In genomic region chr22:43869001-43869400, GRCh38 we compare ENCODE assay signal across 17 cellular contexts. TPM values are rescaled to one million over a fixed set of nuclear protein-coding genes. Genes with fewer than 3 reads are reported as not detected.
"Had no signal": no experiment of that assay in that cellular context is flagged by ENCODE, and none has a peak within 500 bp of the region (broad histone marks: within the 10 kb centered on the region; RNA-seq: fewer than 3 reads in every experiment).

No MANE protein-coding gene starts in this region.

RNA-seq across cellular contexts. Expression of gene SULT4A1, which starts 6.7 kb away (rescaled TPM):
- total RNA-seq: activated CD4-positive, alpha-beta memory T cell treated with anti-CD3 and anti-CD28 coated beads, Interleukin-2, amount 10 ng/mL, durations not matched to agents 7 days and 5 days; activated CD4-positive, alpha-beta T cell treated with anti-CD3 and anti-CD28 coated beads, Interleukin-2, amount 10 ng/mL, durations not matched to agents 7 days and 5 days; activated naive CD8-positive, alpha-beta T cell treated with anti-CD3 and anti-CD28 coated beads, Interleukin-2, amount 10 ng/mL, durations not matched to agents 7 days and 5 days; activated T-cell treated with anti-CD3 and anti-CD28 coated beads, Interleukin-2, amount 50 U/mL, for 72 hours; ascending aorta; dermis blood vessel endothelial cell; endothelial cell of umbilical vein; esophagus squamous epithelium; fibroblast of villous mesenchyme; T-helper 1 cell treated with Interleukin-12 subunit alpha and Interleukin-12 subunit beta and Interleukin-4 antibody, amounts not matched to agents 30 ng/mL and 1 ng/mL, for 36 hours had no signal

RNA-seq across cellular contexts. Expression of gene PNPLA5, which starts 22.8 kb away (rescaled TPM):
- total RNA-seq: activated CD4-positive, alpha-beta memory T cell treated with anti-CD3 and anti-CD28 coated beads, Interleukin-2, amount 10 ng/mL, durations not matched to agents 7 days and 5 days; activated CD4-positive, alpha-beta T cell treated with anti-CD3 and anti-CD28 coated beads, Interleukin-2, amount 10 ng/mL, durations not matched to agents 7 days and 5 days; activated naive CD4-positive, alpha-beta T cell treated with anti-CD3 and anti-CD28 coated beads, Interleukin-2, amount 50 U/mL, for 72 hours; activated naive CD8-positive, alpha-beta T cell treated with anti-CD3 and anti-CD28 coated beads, Interleukin-2, amount 10 ng/mL, durations not matched to agents 7 days and 5 days; activated T-cell treated with anti-CD3 and anti-CD28 coated beads, Interleukin-2, amount 50 U/mL, for 72 hours; ascending aorta; breast epithelium; cardiac muscle cell; cerebellum; dermis blood vessel endothelial cell; endothelial cell of umbilical vein; esophagus squamous epithelium; fibroblast of villous mesenchyme; gastroesophageal sphincter; glomerular endothelial cell; heart right ventricle; T-helper 1 cell treated with Interleukin-12 subunit alpha and Interleukin-12 subunit beta and Interleukin-4 antibody, amounts not matched to agents 30 ng/mL and 1 ng/mL, for 36 hours had no signal

RNA-seq across cellular contexts. Expression of gene PNPLA3, which starts 54.6 kb away (rescaled TPM):
- total RNA-seq: activated CD4-positive, alpha-beta T cell treated with anti-CD3 and anti-CD28 coated beads, Interleukin-2, amount 10 ng/mL, durations not matched to agents 7 days and 5 days; ascending aorta; gastroesophageal sphincter had no signal

RNA-seq across cellular contexts. Expression of gene EFCAB6, which starts 56.9 kb away (rescaled TPM):
- total RNA-seq: T-helper 1 cell treated with Interleukin-12 subunit alpha and Interleukin-12 subunit beta and Interleukin-4 antibody, amounts not matched to agents 30 ng/mL and 1 ng/mL, for 36 hours had no signal
